Comparison of ENCODE assay signal across 26 cellular contexts in genomic region chr5:20470997-20471396, GRCh38.
DNase-seq lines count a peak whose midpoint lies in the region; ATAC-seq, FAIRE-seq and TF ChIP-seq lines count a peak whose summit lies in the region.
"Had no signal": no experiment of that assay in that cellular context is flagged by ENCODE, and none has a peak within 500 bp of the region (broad histone marks: within the 10 kb centered on the region; RNA-seq: fewer than 3 reads in every experiment).

No MANE protein-coding gene starts in this region.

- no peaks in the 10 kb centered on the region for H3K9me2 ChIP-seq in hepatocyte (replicated peaks; ENCODE audit: insufficient read depth)

- no peaks in the 10 kb centered on the region for H4K20me1 ChIP-seq in hepatocyte (ENCODE audit: insufficient read depth, poor library complexity, severe bottlenecking)

- H3K27me3 ChIP-seq in hepatocyte (no peaks in the 10 kb centered on the region), heart left ventricle (no peaks in the 10 kb centered on the region)

- H3K36me3 ChIP-seq in hepatocyte (replicated peaks; ENCODE audit: insufficient read depth, low read depth) (no peaks in the 10 kb centered on the region), heart left ventricle (no peaks in the 10 kb centered on the region)
- H3K36me3 ChIP-seq: HAP-1 had no signal

- TF ChIP-seq POLR2A in GM12891 (IDR thresholded peaks at IDR 0.05; ENCODE audit: low read depth, low read length) (no peak), heart left ventricle (IDR thresholded peaks at IDR 0.05) (no peak)

- H3K9me3 ChIP-seq in hepatocyte (ENCODE audit: low read depth) (no peaks in the 10 kb centered on the region), heart left ventricle (peaks cover 0 to 4% (median 0%) of the 10 kb centered on the region in 12 donors)
- H3K9me3 ChIP-seq: HAP-1 had no signal

- no peaks in the 10 kb centered on the region for H3K79me2 ChIP-seq in hepatocyte

- DNase-seq in GM12891 (ENCODE audit: insufficient read length, low spot score) (no peak), GM20000 (ENCODE audit: low spot score) (peak; percentile 2), ureter (ENCODE audit: low spot score) (no peak), hepatocyte (ENCODE audit: low spot score) (no peak), heart left ventricle (no peak), HPDE6-E6E7 (ENCODE audit: extremely low spot score) (no peak)
- DNase-seq: AML-193, KBM-7, NCI-H1694 treated with DMSO at 0.1 percent for 48 hours, NCI-H2107, NCI-H2227 treated with DMSO at 0.1 percent for 48 hours, NCI-H510A treated with DMSO at 0.1 percent for 48 hours, NCI-H774, PC-3, RPMI8226, SIG-M5, T-cell, T-helper 9 cell had no signal

- no peak for FAIRE-seq in GM12891 (lab: Jason Lieb, UNC)
- FAIRE-seq: D721Med, HepG2 had no signal

- no peak overlapping the region for H3K4me2 ChIP-seq in hepatocyte

- TF ChIP-seq CTCF in GM20000 (IDR thresholded peaks at IDR 0.05; ENCODE audit: extremely low read depth, missing control alignments) (no peak), hepatocyte (IDR thresholded peaks at IDR 0.05; ENCODE audit: poor library complexity) (no peak), heart left ventricle (IDR thresholded peaks at IDR 0.05) (no peak)

- H2AFZ ChIP-seq in hepatocyte: no peak overlapping the region

- H3K27ac ChIP-seq in hepatocyte (no peak overlapping the region), heart left ventricle (no peak overlapping the region)
- H3K27ac ChIP-seq: 22Rv1, C4-2B had no signal

- H3K4me1 ChIP-seq in hepatocyte (ENCODE audit: insufficient read depth) (no peaks in the 10 kb centered on the region), heart left ventricle (no peaks in the 10 kb centered on the region)
- H3K4me1 ChIP-seq: HAP-1 had no signal

- WGBS in hepatocyte (ENCODE audit: low lambda C conversion rate, missing lambda C conversion rate): 85% methylated on average over 1 of the region's 1 CpG
- WGBS in heart left ventricle, 4 donors: 86 to 96% (median 92%) methylated on average over 1 of the region's 1 CpG

- intact Hi-C loops in heart left ventricle (cut with DNase I): no loop called here

- H3K4me3 ChIP-seq in hepatocyte (no peak overlapping the region), heart left ventricle (no peak overlapping the region)
- H3K4me3 ChIP-seq: HAP-1 had no signal

- ATAC-seq in HG02885 (IDR thresholded peaks at IDR 0.05; ENCODE audit: poor library complexity, unreplicated experiment) (peak; percentile 72), HG03520 (IDR thresholded peaks at IDR 0.05; ENCODE audit: unreplicated experiment) (peak; percentile 56), heart left ventricle (no peak)
- ATAC-seq: HepG2, PC-3, SK-N-SH treated with all-trans-retinoic acid at 6 μM for 48 hours, T-cell had no signal

TF ChIP-seq in GM12891, 5 proteins besides CTCF, POLR2A, EP300 and RAD21:
- TF ChIP-seq POLR2AphosphoS5 (IDR thresholded peaks at IDR 0.05; ENCODE audit: low read depth, low read length) (no peak), TAF1 (IDR thresholded peaks at IDR 0.05; ENCODE audit: low read depth, low read length) (no peak), PAX5 (IDR thresholded peaks at IDR 0.05; ENCODE audit: insufficient read depth, low read length, severe bottlenecking) (no peak), SPI1 (IDR thresholded peaks at IDR 0.05; ENCODE audit: low read depth, low read length) (peak; percentile 66)
TF ChIP-seq in GM12891: peak in this region for 1.

Comparison
In these comparisons a context has a peak if more than half of its experiments do, and no peak if none do; other contexts are left out.
1. ATAC-seq: peak in HG02885 (single experiment) and HG03520 (single experiment); none in heart left ventricle (0 of 4).